Comparison of ENCODE assay signal across 11 cellular contexts in genomic region chr6:14454467-14454763, GRCh38.
A peak's percentile ranks its signal among the peaks of the same experiment; 100 is the strongest.
DNase-seq lines count a peak whose midpoint lies in the region; ATAC-seq and TF ChIP-seq lines count a peak whose summit lies in the region.
"Had no signal": no experiment of that assay in that cellular context is flagged by ENCODE, and none has a peak within 500 bp of the region (broad histone marks: within the 10 kb centered on the region; RNA-seq: fewer than 3 reads in every experiment).

No MANE protein-coding gene starts in this region.

- H3K9me3 ChIP-seq in gastroesophageal sphincter (no peaks in the 10 kb centered on the region), left lung (no peaks in the 10 kb centered on the region)

- H3K27ac ChIP-seq in coronary artery (peak overlapping the region; percentile 40 to 80), gastroesophageal sphincter (no peak overlapping the region), left lung (no peak overlapping the region)

- H3K27me3 ChIP-seq in gastroesophageal sphincter (no peaks in the 10 kb centered on the region), left lung (peaks cover 0 to 5% of the 10 kb centered on the region in 2 donors)

- intact Hi-C loops in posterior cingulate gyrus (cut with DNase I) = no loop called here
- intact Hi-C loops in left lung (cut with DNase I) = no loop called here

- H3K4me1 ChIP-seq in gastroesophageal sphincter (peaks cover 0 to 67% (median 0%) of the 10 kb centered on the region in 3 donors), left lung (peaks cover 0 to 7% of the 10 kb centered on the region in 2 donors)

- no peak for TF ChIP-seq CTCF in coronary artery (IDR thresholded peaks at IDR 0.05)
- TF ChIP-seq CTCF in gastroesophageal sphincter (IDR thresholded peaks at IDR 0.05) = no peak
- no peak for TF ChIP-seq CTCF in left lung (IDR thresholded peaks at IDR 0.05)

- no peaks in the 10 kb centered on the region for H3K36me3 ChIP-seq in gastroesophageal sphincter
- H3K36me3 ChIP-seq in left lung = no peaks in the 10 kb centered on the region

- peak in 4 of 6 experiments; percentile 11 to 56 (median 41) for DNase-seq in stimulated activated naive CD4-positive, alpha-beta T cell (lab: John Stamatoyannopoulos, UW)
- no peak for DNase-seq in stimulated activated naive CD4-positive, alpha-beta T cell treated with Interleukin-2 at 50 U/mL for 16 hours (lab: John Stamatoyannopoulos, UW)
- DNase-seq in activated CD4-positive, alpha-beta T cell treated with anti-CD3 and anti-CD28 coated beads, Interleukin-2, amount 50 U/mL, for 48 hours = peak; percentile 48 to 62
- DNase-seq in coronary artery (ENCODE audit: low spot score) (no peak), GF-D8 (lab: John Stamatoyannopoulos, UW) (no peak), posterior cingulate gyrus (no peak), left lung (no peak)
- DNase-seq: cortex of kidney, mesenchymal stem cell, retina had no signal

- ATAC-seq in gastroesophageal sphincter = no peak
- no peak for ATAC-seq in left lung

- WGBS in gastroesophageal sphincter (ENCODE audit: low coverage in 1 of 2), 2 donors = 86 to 89% methylated on average over 2 to 4 of the region's 4 CpGs

- H3K4me3 ChIP-seq in coronary artery = no peak overlapping the region
- no peak overlapping the region for H3K4me3 ChIP-seq in gastroesophageal sphincter
- H3K4me3 ChIP-seq in left lung = no peak overlapping the region

- no peak for TF ChIP-seq EP300 in gastroesophageal sphincter (IDR thresholded peaks at IDR 0.05)

- no peak for TF ChIP-seq POLR2A in gastroesophageal sphincter (IDR thresholded peaks at IDR 0.05)

Comparison
In these comparisons a context has a peak if more than half of its experiments do, and no peak if none do; other contexts are left out.
1. DNase-seq: peak in stimulated activated naive CD4-positive, alpha-beta T cell (4 of 6) and activated CD4-positive, alpha-beta T cell treated with anti-CD3 and anti-CD28 coated beads, Interleukin-2, amount 50 U/mL, for 48 hours (2 of 2); none in stimulated activated naive CD4-positive, alpha-beta T cell treated with Interleukin-2 at 50 U/mL for 16 hours (single experiment), coronary artery (single experiment), GF-D8 (single experiment), posterior cingulate gyrus (0 of 10) and left lung (0 of 2).
2. H3K27ac ChIP-seq: peak in coronary artery (2 of 2); none in gastroesophageal sphincter (0 of 4) and left lung (0 of 2).